Comparison of ENCODE assay signal across 8 cellular contexts in genomic region chr5:141326088-141326854, GRCh38. TPM values are rescaled to one million over a fixed set of nuclear protein-coding genes. Genes with fewer than 3 reads are reported as not detected.
DNase-seq lines count a peak whose midpoint lies in the region; ATAC-seq and TF ChIP-seq lines count a peak whose summit lies in the region.

No MANE protein-coding gene starts in this region.

- CTCF ChIA-PET in A673 (lab: Charles Lee): interaction anchor here (0.5 to 0.8 kb wide), 3 partner anchors 103 to 237 kb away, joined by 3 read pairs; partner anchors contain the start of gene PCDHB14

- ATAC-seq in GM19025 (IDR thresholded peaks at IDR 0.05; ENCODE audit: low read depth, unreplicated experiment) (peak; percentile 54), HG03457 (IDR thresholded peaks at IDR 0.05; ENCODE audit: unreplicated experiment) (peak; percentile 82)

- no peaks in the 10 kb centered on the region for H3K4me1 ChIP-seq in A673 (ENCODE audit: insufficient read depth, low read length, poor library complexity, severe bottlenecking)

- peak; percentile 93 for DNase-seq in A673 (ENCODE audit: low spot score)
- DNase-seq in SW480 (ENCODE audit: low spot score): peak; percentile 50
- peak; percentile 23 for DNase-seq in amniotic stem cell (lab: John Stamatoyannopoulos, UW)
- DNase-seq in hepatic stellate cell (ENCODE audit: low spot score): peak; percentile 82
- no peak for DNase-seq in skeletal muscle cell (ENCODE audit: low read depth)
- DNase-seq in mesenteric fat pad (ENCODE audit: low spot score): no peak

- H3K4me3 ChIP-seq in A673 (ENCODE audit: low read depth, low read length, poor library complexity, severe bottlenecking): peak overlapping the region; percentile 47
- H3K4me3 ChIP-seq in skeletal muscle cell (ENCODE audit: low read depth, low read length): peak overlapping the region; percentile 52

- no peaks in the 10 kb centered on the region for H3K27me3 ChIP-seq in A673 (replicated peaks; ENCODE audit: insufficient read depth, low read depth, low read length, poor library complexity)

- no peaks in the 10 kb centered on the region for H3K36me3 ChIP-seq in A673 (ENCODE audit: insufficient read depth, low read length, poor library complexity, severe bottlenecking)

- peak overlapping the region; percentile 76 for H3K27ac ChIP-seq in A673 (ENCODE audit: low read depth, low read length, poor library complexity, severe bottlenecking)

- TF ChIP-seq CTCF in A673 (conservative IDR thresholded peaks at IDR 0.05; ENCODE audit: low read depth, low read length): peak; percentile 86

- intact Hi-C loops in A673 (cut with micrococcal nuclease; ENCODE audit: unreplicated experiment): no loop called here

- H3K9me3 ChIP-seq in A673 (ENCODE audit: low read depth, low read length, poor library complexity, severe bottlenecking): peaks cover 32% of the 10 kb centered on the region

- POLR2A ChIA-PET in A673 (lab: Charles Lee; ENCODE audit: low non-redundant PET): interaction anchor here (0.6 kb wide), 1 partner anchor 232 kb away, joined by 3 read pairs; no protein-coding TSS in a partner anchor

- TSS peak; percentile 84 for BruUV-seq in A673 (replicated peaks; lab: Mats Ljungman, UMichigan)

RNA-seq across cellular contexts. Expression of gene PCDHGA1, which starts 4.0 kb away (rescaled TPM):
- 2.2 and 2.3 TPM in 2 replicates for total RNA-seq in A673 (2021)
- total RNA-seq in mesenteric fat pad: 0.48 TPM

RNA-seq across cellular contexts. Expression of gene TAF7, which starts 5.7 kb away (rescaled TPM):
- total RNA-seq in A673 (2021) (73.4 and 78.3 TPM in 2 replicates), mesenteric fat pad (53.9 TPM)

RNA-seq across cellular contexts. Expression of gene PCDHGA2, which starts 12.3 kb away (rescaled TPM):
- total RNA-seq in A673 (2021) (1.5 and 1.8 TPM in 2 replicates), mesenteric fat pad (3.7 TPM)

RNA-seq across cellular contexts. Expression of gene PCDHGA3, which starts 17.4 kb away (rescaled TPM):
- total RNA-seq in A673 (2021): 0.85 and 0.97 TPM in 2 replicates
- total RNA-seq in mesenteric fat pad: 2.2 TPM

RNA-seq across cellular contexts. Expression of gene SLC25A2, which starts 22.4 kb away (rescaled TPM):
- 0.88 and 1.0 TPM in 2 replicates for total RNA-seq in A673 (2021)
- 0.61 TPM for total RNA-seq in mesenteric fat pad

Comparison
In these comparisons a context has a peak if more than half of its experiments do, and no peak if none do; other contexts are left out.
1. DNase-seq: peak in A673 (single experiment), SW480 (single experiment), amniotic stem cell (single experiment) and hepatic stellate cell (single experiment); none in skeletal muscle cell (single experiment) and mesenteric fat pad (single experiment).